Comparison of ENCODE assay signal across 8 cellular contexts in the genomic region with DNA sequence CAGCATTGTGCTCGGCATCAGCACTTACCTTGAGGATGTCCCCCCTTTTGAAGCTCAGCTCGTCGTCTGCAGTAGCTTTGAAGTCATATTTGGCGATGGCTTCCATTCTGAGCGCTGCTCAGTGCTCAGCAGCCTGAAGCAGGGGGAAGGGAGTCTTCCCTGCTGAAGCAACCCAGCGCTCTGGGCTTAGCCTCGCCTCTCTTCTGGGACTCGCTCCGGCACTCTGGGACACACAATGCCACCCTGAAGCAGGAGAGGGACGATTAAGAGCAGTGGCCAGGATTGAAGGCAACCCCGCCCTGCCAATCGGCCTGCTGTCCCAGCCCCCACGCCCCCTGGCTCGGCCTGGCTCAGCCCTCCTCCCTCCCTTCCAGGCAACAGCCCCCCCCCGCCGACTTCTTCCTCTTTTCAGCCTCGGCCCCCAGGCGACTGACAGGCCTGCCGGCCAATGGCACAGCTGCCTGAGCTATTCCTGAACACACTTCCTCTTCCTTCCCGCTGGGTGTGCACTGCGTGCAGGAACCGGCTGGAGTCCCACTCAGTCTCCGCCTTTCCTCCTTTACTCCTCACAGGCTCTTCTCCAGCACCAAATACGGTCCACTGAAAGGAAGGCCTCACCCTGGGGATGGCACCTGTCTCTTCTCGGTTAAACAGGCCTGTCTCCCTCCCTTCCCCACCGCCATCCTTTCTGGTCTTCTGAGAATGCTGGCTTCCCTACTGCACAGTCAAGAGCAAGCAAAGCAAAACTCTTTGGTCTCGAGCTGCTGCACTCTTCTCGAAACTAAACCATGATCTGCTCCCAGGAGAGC. TPM values are rescaled to one million over a fixed set of nuclear protein-coding genes. Genes with fewer than 3 reads are reported as not detected.
A peak's percentile ranks its signal among the peaks of the same experiment; 100 is the strongest.
DNase-seq lines count a peak whose midpoint lies in the region; ATAC-seq and TF ChIP-seq lines count a peak whose summit lies in the region.

No MANE protein-coding gene starts in this region.

- H3K36me3 ChIP-seq in A673 (ENCODE audit: insufficient read depth, low read length, poor library complexity, severe bottlenecking): no peaks in the 10 kb centered on the region
- no peaks in the 10 kb centered on the region for H3K36me3 ChIP-seq in kidney epithelial cell (ENCODE audit: control insufficient read depth, insufficient read depth, low read length)

- DNase-seq in A673 (ENCODE audit: low spot score) (peak; percentile 99), NCI-H446 (lab: John Stamatoyannopoulos, UW) (peak; percentile 96 to 99), cerebellum (ENCODE audit: low spot score) (peak; percentile 97), kidney epithelial cell (ENCODE audit: low read depth) (peak; percentile 93)
- DNase-seq in activated CD4-positive, alpha-beta T cell treated with anti-CD3 and anti-CD28 coated beads for 1 hour: peak; percentile 56
- peak; percentile 54 for DNase-seq in stimulated activated CD4-positive, alpha-beta T cell treated with anti-CD3 and anti-CD28 coated beads, Interleukin-15, amount 100 ng/mL, for 1 hour (ENCODE audit: low read depth in 1 of 2, low spot score in 1 of 2)

- peak overlapping the region; percentile 58 for H3K27ac ChIP-seq in A673 (ENCODE audit: low read depth, low read length, poor library complexity, severe bottlenecking)

- CTCF ChIA-PET in A673 (lab: Charles Lee): interaction anchor here (0.5 to 1.5 kb wide), 5 partner anchors 36 to 280 kb away, joined by 4 to 14 read pairs (median 5); partner anchors contain the start of gene MIF4GD

- POLR2A ChIA-PET in A673 (lab: Charles Lee; ENCODE audit: low non-redundant PET): interaction anchor here (0.5 to 1.1 kb wide), 3 partner anchors 52 to 204 kb away, joined by 3 to 9 read pairs (median 5); no protein-coding TSS in a partner anchor

- H3K27me3 ChIP-seq in A673 (replicated peaks; ENCODE audit: insufficient read depth, low read depth, low read length, poor library complexity): no peaks in the 10 kb centered on the region
- no peaks in the 10 kb centered on the region for H3K27me3 ChIP-seq in kidney epithelial cell (ENCODE audit: control insufficient read depth, insufficient read depth, low read length)

- H3K9me3 ChIP-seq in A673 (ENCODE audit: low read depth, low read length, poor library complexity, severe bottlenecking): no peaks in the 10 kb centered on the region

- peaks cover 17% of the 10 kb centered on the region for H3K4me1 ChIP-seq in A673 (ENCODE audit: insufficient read depth, low read length, poor library complexity, severe bottlenecking)

- intact Hi-C loops in A673 (cut with micrococcal nuclease; ENCODE audit: unreplicated experiment): no loop called here

- ATAC-seq in GM18868 (IDR thresholded peaks at IDR 0.05; ENCODE audit: unreplicated experiment) (peak; percentile 64), HG03280 (IDR thresholded peaks at IDR 0.05; ENCODE audit: unreplicated experiment) (peak; percentile 71)

- TF ChIP-seq CTCF in A673 (conservative IDR thresholded peaks at IDR 0.05; ENCODE audit: low read depth, low read length): no peak
- TF ChIP-seq CTCF in kidney epithelial cell (IDR thresholded peaks at IDR 0.05; ENCODE audit: insufficient read depth, low read length, poor library complexity, severe bottlenecking): no peak

- BruUV-seq in A673 (replicated peaks; lab: Mats Ljungman, UMichigan): no TSS peak

- H3K4me3 ChIP-seq in A673 (ENCODE audit: low read depth, low read length, poor library complexity, severe bottlenecking): peak overlapping the region; percentile 52
- peak overlapping the region; percentile 75 for H3K4me3 ChIP-seq in kidney epithelial cell (ENCODE audit: low read depth, low read length)

RNA-seq across cellular contexts. Expression of gene GRB2, which starts 11.8 kb away (rescaled TPM):
- total RNA-seq in A673 (2021) (95.2 and 101 TPM in 2 replicates), cerebellum (74.9 TPM), kidney epithelial cell (71.9 and 121 TPM in 2 replicates)

Comparison
In these comparisons a context has a peak if more than half of its experiments do, and no peak if none do; other contexts are left out.
1. Peak in every context shown above with its lines: DNase-seq, ATAC-seq, H3K4me3 ChIP-seq and H3K27ac ChIP-seq.